ENCODE assay signal across 15 cellular contexts in genomic region chr10:59517961-59518360, GRCh38.
"Had no signal": no experiment of that assay in that cellular context is flagged by ENCODE, and none has a peak within 500 bp of the region (broad histone marks: within the 10 kb centered on the region; RNA-seq: fewer than 3 reads in every experiment).

No MANE protein-coding gene starts in this region.

- FAIRE-seq: astrocyte, bronchial epithelial cell, frontal cortex, islet of Langerhans had no signal

- H3K27me3 ChIP-seq: upper lobe of left lung had no signal

- DNase-seq: activated CD4-positive, alpha-beta T cell treated with anti-CD3 and anti-CD28 coated beads for 1 hour; activated CD4-positive, alpha-beta T cell treated with anti-CD3 and anti-CD28 coated beads, Interleukin-2, amount 50 U/mL, for 1 hour; activated CD8-positive, alpha-beta T cell treated with anti-CD3 and anti-CD28 coated beads, Interleukin-2, amount 10 ng/mL, durations not matched to agents 7 days and 5 days; activated gamma-delta T cell treated with Interleukin-2 at 50 U/mL for 16 hours; effector memory CD4-positive, alpha-beta T cell; left cardiac atrium; naive B cell; stimulated activated CD4-positive, alpha-beta T cell treated with anti-CD3 and anti-CD28 coated beads, Interleukin-4, amount 100 ng/mL, for 1 hour; stimulated activated naive CD4-positive, alpha-beta T cell; T-helper 1 cell; upper lobe of left lung had no signal

- H3K27ac ChIP-seq: upper lobe of left lung had no signal
